In genomic region chr6:37667050-37667814, GRCh38 we compare ENCODE assay signal across 1 cellular context.
A peak's percentile ranks its signal among the peaks of the same experiment; 100 is the strongest.
TF ChIP-seq lines count a peak whose summit lies in the region.

No MANE protein-coding gene starts in this region.

TF ChIP-seq in K562, 482 proteins besides CTCF, POLR2A, EP300 and RAD21 (continued from another document and continues in another):
- TF ChIP-seq ZNF280A (IDR thresholded peaks at IDR 0.05; ENCODE audit: low read depth, partially characterized antibody) (no peak), ZNF407 (IDR thresholded peaks at IDR 0.05; ENCODE audit: low read depth) (no peak), NR4A1 (CRISPR knock-in tag; IDR thresholded peaks at IDR 0.05) (peak; percentile 94; the same call in 1 of the 2 replicates), NR4A1 (tag; IDR thresholded peaks at IDR 0.05) (peak; percentile 98), SIX5 (IDR thresholded peaks at IDR 0.05; ENCODE audit: borderline replicate concordance in 1 of 2, insufficient read depth in 1 of 2, low read depth in 1 of 2, low read length in 2 of 2) (no peak), NR3C1 (CRISPR knock-in tag; IDR thresholded peaks at IDR 0.05) (no peak), ZC3H11A (IDR thresholded peaks at IDR 0.05; ENCODE audit: low read depth, low read length) (no peak; the same call in 1 of the 2 replicates), BACH1 (tag; IDR thresholded peaks at IDR 0.05) (no peak; the same call in 1 of the 2 replicates), FOXM1 (IDR thresholded peaks at IDR 0.05; ENCODE audit: low read depth) (peak; percentile 99), FOXM1 (CRISPR knock-in tag; IDR thresholded peaks at IDR 0.05; ENCODE audit: low read depth) (no peak), ZBTB33 (CRISPR knock-in tag; IDR thresholded peaks at IDR 0.05) (no peak), DMBX1 (CRISPR knock-in tag; IDR thresholded peaks at IDR 0.05; ENCODE audit: borderline replicate concordance) (peak; percentile 98), AFF1 (IDR thresholded peaks at IDR 0.05; ENCODE audit: low read depth in 1 of 2, partially characterized antibody in 2 of 2) (peak in 1 of 2 experiments; percentile 88), ARID2 (IDR thresholded peaks at IDR 0.05) (no peak), FUS (optimal IDR thresholded peaks at IDR 0.05; ENCODE audit: low read depth, low read length) (no peak), ZNF143 (CRISPR knock-in tag; IDR thresholded peaks at IDR 0.05) (no peak; the same call in 1 of the 2 replicates), MECOM (CRISPR knock-in tag; IDR thresholded peaks at IDR 0.05) (peak; percentile 93), HMGN3 (IDR thresholded peaks at IDR 0.05; ENCODE audit: borderline replicate concordance, extremely low read depth, insufficient read length, low read depth, low read length) (peak; percentile 88), SMAD1 (IDR thresholded peaks at IDR 0.05; ENCODE audit: low read depth, low read length, partially characterized antibody) (peak; percentile 91), BRD9 (IDR thresholded peaks at IDR 0.05; ENCODE audit: low read depth, partially characterized antibody) (no peak), POLR3G (IDR thresholded peaks at IDR 0.05; ENCODE audit: extremely low read depth, insufficient read length, insufficient replicate concordance) (no peak), E2F3 (CRISPR knock-in tag; IDR thresholded peaks at IDR 0.05) (peak; percentile 66; the same call in 1 of the 2 replicates), ZNF212 (CRISPR knock-in tag; IDR thresholded peaks at IDR 0.05) (peak; percentile 85), TCF15 (CRISPR knock-in tag; IDR thresholded peaks at IDR 0.05) (peak; percentile 86), ZHX1 (conservative IDR thresholded peaks at IDR 0.05; ENCODE audit: low read length) (no peak), ARNT (IDR thresholded peaks at IDR 0.05) (peak; percentile 85 to 97; a peak in 3 of 4 replicates), RERE (CRISPR knock-in tag; IDR thresholded peaks at IDR 0.05; ENCODE audit: borderline replicate concordance) (peak; percentile 80; the same call in 1 of the 2 replicates), ZBED1 (IDR thresholded peaks at IDR 0.05) (peak; percentile 84; the same call in 1 of the 2 replicates), PHF20 (IDR thresholded peaks at IDR 0.05; ENCODE audit: partially characterized antibody) (peak; percentile 56), HDAC2 (IDR thresholded peaks at IDR 0.05) (peak; percentile 100), WHSC1 (IDR thresholded peaks at IDR 0.05; ENCODE audit: low read length) (no peak), ZNF3 (CRISPR knock-in tag; IDR thresholded peaks at IDR 0.05) (no peak), MXI1 (IDR thresholded peaks at IDR 0.05; ENCODE audit: low read depth, low read length) (no peak)
